ENCODE assay signal across 25 cellular contexts in the genomic region with DNA sequence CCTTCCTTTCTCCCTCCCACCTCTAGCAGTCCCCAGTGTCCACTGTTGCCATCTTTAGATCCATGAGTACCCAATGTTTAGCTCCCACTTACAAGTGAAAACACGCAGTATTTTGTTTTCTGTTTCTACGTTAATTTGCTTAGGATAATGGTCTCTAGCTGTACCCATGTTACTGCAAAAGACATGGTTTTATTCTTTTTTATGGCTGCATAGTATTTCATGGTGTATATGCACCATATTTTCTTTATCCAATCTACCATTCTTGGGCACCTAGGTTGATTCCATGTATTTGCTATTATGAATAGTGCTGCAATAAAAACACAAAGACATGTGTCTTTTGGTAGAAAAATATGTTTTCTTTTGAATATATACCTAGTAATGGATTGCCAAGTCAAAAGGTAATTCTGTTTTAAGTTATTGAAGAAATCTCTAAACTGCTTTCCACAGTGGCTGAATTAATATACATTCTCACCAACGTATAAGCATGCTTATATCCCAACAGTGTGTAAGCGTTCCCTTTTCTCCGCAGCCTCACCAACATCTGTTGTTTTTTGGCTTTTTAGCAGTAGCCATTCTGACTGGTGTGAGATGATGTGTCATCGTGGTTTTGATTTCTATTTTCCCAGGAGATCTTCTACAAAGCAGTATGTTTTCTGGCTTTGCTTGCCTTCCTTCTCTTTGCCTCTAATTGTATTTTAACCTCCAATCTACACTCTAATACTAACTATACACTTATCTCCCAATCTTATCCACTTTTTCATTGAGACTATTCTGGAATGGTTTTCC.
"Had no signal": no experiment of that assay in that cellular context is flagged by ENCODE, and none has a peak within 500 bp of the region (broad histone marks: within the 10 kb centered on the region; RNA-seq: fewer than 3 reads in every experiment).

No MANE protein-coding gene starts in this region.

- H3K4me3 ChIP-seq: breast epithelium, MG63, Peyer's patch, SJCRH30 had no signal

- H3K36me3 ChIP-seq: breast epithelium, MG63, Peyer's patch, SJCRH30 had no signal

- H3K27ac ChIP-seq: breast epithelium, KMS-11, Peyer's patch, RWPE1, SJCRH30 had no signal

- H3K27me3 ChIP-seq: breast epithelium, Peyer's patch, SJCRH30 had no signal

- DNase-seq: activated CD4-positive, alpha-beta T cell treated with anti-CD3 and anti-CD28 coated beads for 48 hours; activated CD4-positive, alpha-beta T cell treated with anti-CD3 and anti-CD28 coated beads, Interleukin-2, amount 50 U/mL, for 4 hours; activated CD4-positive, CD25-positive, alpha-beta regulatory T cell treated with anti-CD3 and anti-CD28 coated beads, Interleukin-2, amount 50 U/mL, for 72 hours; activated CD8-positive, alpha-beta memory T cell treated with anti-CD3 and anti-CD28 coated beads, Interleukin-2, amount 50 U/mL, for 48 hours; activated CD8-positive, alpha-beta T cell treated with anti-CD3 and anti-CD28 coated beads, Interleukin-2, amount 10 ng/mL, durations not matched to agents 7 days and 5 days; activated naive CD4-positive, alpha-beta T cell; activated T-cell treated with anti-CD3 and anti-CD28 coated beads, Interleukin-2, amount 50 U/mL, for 1 hour; aorta; central memory CD4-positive, alpha-beta T cell; MG63; MV-4-11; NCI-H1105; NCI-H1436 treated with DMSO at 0.1 percent for 48 hours; NCI-H187; NCI-H2081; NCI-H510A treated with DMSO at 0.1 percent for 48 hours; NCI-H69; Peyer's patch; Right ventricle myocardium superior; SJCRH30; SK-N-SH; T-helper 1 cell had no signal

- H3K9me3 ChIP-seq: breast epithelium, MG63, Peyer's patch, SJCRH30, SK-N-SH had no signal

- H3K4me1 ChIP-seq: breast epithelium, Peyer's patch, SJCRH30 had no signal
